Comparison of ENCODE assay signal across 18 cellular contexts in the genomic region with DNA sequence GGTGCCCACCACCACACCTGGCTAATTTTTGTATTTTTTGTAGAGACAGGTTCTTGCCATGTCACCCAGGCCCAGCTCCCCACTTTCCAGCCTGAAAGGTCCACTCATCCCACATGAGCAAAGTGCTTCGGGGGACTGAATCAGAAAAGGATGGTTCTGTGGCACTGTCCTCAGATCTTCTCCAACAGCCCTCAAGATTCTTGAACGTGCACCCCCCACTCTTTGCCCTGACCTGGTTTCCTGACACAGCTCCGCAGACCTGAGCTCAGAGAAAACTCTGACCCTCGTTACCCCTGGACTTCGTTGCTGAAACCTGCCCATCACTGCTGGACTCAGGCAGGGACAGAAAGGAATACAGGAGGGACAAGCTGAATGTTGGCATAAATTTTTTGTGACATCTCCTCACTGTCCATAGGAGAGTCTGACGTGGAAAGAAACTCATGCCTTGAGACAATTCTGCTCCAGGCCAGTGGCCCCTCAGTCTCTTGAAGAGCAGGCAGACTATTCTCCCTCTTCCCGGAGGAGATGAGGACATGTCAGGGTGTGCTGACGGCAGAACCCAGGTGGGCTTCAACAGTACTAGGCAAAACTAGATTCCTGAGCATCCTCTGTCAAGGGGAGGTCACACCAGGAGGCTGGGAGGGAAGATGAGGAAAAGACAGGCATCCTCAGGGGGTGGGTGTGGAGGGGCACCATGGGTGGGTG.
DNase-seq lines count a peak whose midpoint lies in the region; ATAC-seq and TF ChIP-seq lines count a peak whose summit lies in the region.
"Had no signal": no experiment of that assay in that cellular context is flagged by ENCODE, and none has a peak within 500 bp of the region (broad histone marks: within the 10 kb centered on the region; RNA-seq: fewer than 3 reads in every experiment).

No MANE protein-coding gene starts in this region.

- H4K20me1 ChIP-seq in osteoblast (ENCODE audit: insufficient read depth, low read length), result no peaks in the 10 kb centered on the region

- H3K27ac Mint-ChIP-seq in activated CD4-positive, alpha-beta T cell treated with anti-CD3 and anti-CD28 coated beads, Interleukin-2, amount 10 ng/mL, durations not matched to agents 24 days and 14 days, result no peak overlapping the region
- H3K27ac Mint-ChIP-seq in activated CD4-positive, alpha-beta T cell treated with anti-CD3 and anti-CD28 coated beads, Interleukin-2, amount 10 ng/mL, durations not matched to agents 7 days and 5 days, result no peak overlapping the region
- H3K27ac Mint-ChIP-seq in osteocyte (ENCODE audit: unreplicated experiment), result no peak overlapping the region
- H3K27ac Mint-ChIP-seq: IgD-negative memory B cell had no signal

- TF ChIP-seq CTCF in esophagus muscularis mucosa (IDR thresholded peaks at IDR 0.05) (no peak), osteocyte (IDR thresholded peaks at IDR 0.05) (no peak), osteoblast (IDR thresholded peaks at IDR 0.05; ENCODE audit: extremely low read depth, low read depth, low read length) (no peak)

- H3K27me3 ChIP-seq in esophagus muscularis mucosa (no peaks in the 10 kb centered on the region), osteoblast (ENCODE audit: insufficient read depth, low read length) (no peaks in the 10 kb centered on the region)
- H3K27me3 ChIP-seq: BE2C had no signal

- intact Hi-C loops in activated CD4-positive, alpha-beta T cell treated with anti-CD3 and anti-CD28 coated beads, Interleukin-2, amount 10 ng/mL, durations not matched to agents 24 days and 14 days (cut with micrococcal nuclease), result no loop called here
- intact Hi-C loops in esophagus muscularis mucosa (cut with DNase I), result no loop called here

- peaks cover 4% of the 10 kb centered on the region for H3K9me3 Mint-ChIP-seq in activated CD4-positive, alpha-beta T cell treated with anti-CD3 and anti-CD28 coated beads, Interleukin-2, amount 10 ng/mL, durations not matched to agents 24 days and 14 days
- peaks cover 7% of the 10 kb centered on the region for H3K9me3 Mint-ChIP-seq in activated CD4-positive, alpha-beta T cell treated with anti-CD3 and anti-CD28 coated beads, Interleukin-2, amount 10 ng/mL, durations not matched to agents 7 days and 5 days
- H3K9me3 Mint-ChIP-seq in osteocyte (ENCODE audit: unreplicated experiment), result peaks cover 5% of the 10 kb centered on the region

- peaks cover 2% of the 10 kb centered on the region for H3K27me3 Mint-ChIP-seq in activated CD4-positive, alpha-beta T cell treated with anti-CD3 and anti-CD28 coated beads, Interleukin-2, amount 10 ng/mL, durations not matched to agents 24 days and 14 days
- peaks cover 4% of the 10 kb centered on the region for H3K27me3 Mint-ChIP-seq in activated CD4-positive, alpha-beta T cell treated with anti-CD3 and anti-CD28 coated beads, Interleukin-2, amount 10 ng/mL, durations not matched to agents 7 days and 5 days
- H3K27me3 Mint-ChIP-seq in osteocyte (ENCODE audit: unreplicated experiment), result no peaks in the 10 kb centered on the region
- H3K27me3 Mint-ChIP-seq: CD4-positive, alpha-beta memory T cell; IgD-negative memory B cell had no signal

- POLR2A ChIA-PET in activated CD4-positive, alpha-beta T cell treated with anti-CD3 and anti-CD28 coated beads, Interleukin-2, amount 10 ng/mL, durations not matched to agents 7 days and 5 days (lab: Charles Lee), result no interaction called here

- H3K79me2 ChIP-seq in osteoblast (ENCODE audit: insufficient read depth, low read length), result no peaks in the 10 kb centered on the region

- no peak overlapping the region for H3K4me3 Mint-ChIP-seq in activated CD4-positive, alpha-beta T cell treated with anti-CD3 and anti-CD28 coated beads, Interleukin-2, amount 10 ng/mL, durations not matched to agents 24 days and 14 days
- no peak overlapping the region for H3K4me3 Mint-ChIP-seq in activated CD4-positive, alpha-beta T cell treated with anti-CD3 and anti-CD28 coated beads, Interleukin-2, amount 10 ng/mL, durations not matched to agents 7 days and 5 days
- no peak overlapping the region for H3K4me3 Mint-ChIP-seq in osteocyte (ENCODE audit: unreplicated experiment)
- H3K4me3 Mint-ChIP-seq: CD4-positive, alpha-beta memory T cell; IgD-negative memory B cell had no signal

- peak; percentile 40 for DNase-seq in activated CD4-positive, alpha-beta T cell treated with anti-CD3 and anti-CD28 coated beads, Interleukin-2, amount 10 ng/mL, durations not matched to agents 24 days and 14 days
- no peak for DNase-seq in activated CD4-positive, alpha-beta T cell treated with anti-CD3 and anti-CD28 coated beads, Interleukin-2, amount 10 ng/mL, durations not matched to agents 7 days and 5 days
- DNase-seq in AG20443 (ENCODE audit: low spot score) (peak; percentile 1), esophagus muscularis mucosa (ENCODE audit: extremely low spot score) (peak; percentile 85), osteocyte (ENCODE audit: extremely low spot score, unreplicated experiment) (peak; percentile 59), osteoblast (ENCODE audit: insufficient read length, low spot score, missing footprints) (no peak), globus pallidus (ENCODE audit: low spot score) (no peak)
- DNase-seq: BE2C; Calu3; CD4-positive, alpha-beta memory T cell; DMS53; H7; NCI-H1417; NCI-H187 treated with DMSO at 0.1 percent for 48 hours; NCI-H526 treated with DMSO at 0.1 percent for 48 hours had no signal

- peak overlapping the region in 1 of 4 donors; percentile 7 for H3K27ac ChIP-seq in esophagus muscularis mucosa (replicated peaks in 1 of 4)
- no peak overlapping the region for H3K27ac ChIP-seq in osteoblast (ENCODE audit: low read depth, low read length)
- H3K27ac ChIP-seq: 22Rv1 had no signal

- H3K36me3 ChIP-seq in esophagus muscularis mucosa (peaks cover 0 to 12% (median 0%) of the 10 kb centered on the region in 4 donors), osteoblast (ENCODE audit: insufficient read depth, low read length) (no peaks in the 10 kb centered on the region)

- no peak for ATAC-seq in HG03432 (IDR thresholded peaks at IDR 0.05; ENCODE audit: unreplicated experiment)

- no peaks in the 10 kb centered on the region for H3K4me1 Mint-ChIP-seq in activated CD4-positive, alpha-beta T cell treated with anti-CD3 and anti-CD28 coated beads, Interleukin-2, amount 10 ng/mL, durations not matched to agents 24 days and 14 days
- H3K4me1 Mint-ChIP-seq in activated CD4-positive, alpha-beta T cell treated with anti-CD3 and anti-CD28 coated beads, Interleukin-2, amount 10 ng/mL, durations not matched to agents 7 days and 5 days, result no peaks in the 10 kb centered on the region
- H3K4me1 Mint-ChIP-seq in osteocyte (ENCODE audit: unreplicated experiment), result peaks cover 21% of the 10 kb centered on the region
- H3K4me1 Mint-ChIP-seq: CD4-positive, alpha-beta memory T cell; IgD-negative memory B cell had no signal

- H3K9me3 ChIP-seq in esophagus muscularis mucosa (no peaks in the 10 kb centered on the region), osteoblast (ENCODE audit: low read depth, low read length) (no peaks in the 10 kb centered on the region)
- H3K9me3 ChIP-seq: BE2C had no signal

- WGBS in esophagus muscularis mucosa, result 87% methylated on average over 8 of the region's 8 CpGs

- no peak overlapping the region for H2AFZ ChIP-seq in osteoblast (ENCODE audit: low read length)

- H3K4me1 ChIP-seq in esophagus muscularis mucosa (peaks cover 3 to 24% (median 11%) of the 10 kb centered on the region in 4 donors), osteoblast (ENCODE audit: insufficient read depth, low read length) (peaks cover 23% of the 10 kb centered on the region)

- H3K4me3 ChIP-seq in esophagus muscularis mucosa (no peak overlapping the region), osteoblast (ENCODE audit: insufficient read depth, low read length) (no peak overlapping the region)

- CTCF ChIA-PET in activated CD4-positive, alpha-beta T cell treated with anti-CD3 and anti-CD28 coated beads, Interleukin-2, amount 10 ng/mL, durations not matched to agents 7 days and 5 days (lab: Charles Lee), result no interaction called here

- H3K36me3 Mint-ChIP-seq in activated CD4-positive, alpha-beta T cell treated with anti-CD3 and anti-CD28 coated beads, Interleukin-2, amount 10 ng/mL, durations not matched to agents 24 days and 14 days (ENCODE audit: low read depth), result peaks cover 8% of the 10 kb centered on the region
- peaks cover 7% of the 10 kb centered on the region for H3K36me3 Mint-ChIP-seq in activated CD4-positive, alpha-beta T cell treated with anti-CD3 and anti-CD28 coated beads, Interleukin-2, amount 10 ng/mL, durations not matched to agents 7 days and 5 days (ENCODE audit: low read depth)
- peaks cover 5% of the 10 kb centered on the region for H3K36me3 Mint-ChIP-seq in osteocyte (ENCODE audit: unreplicated experiment)

- TF ChIP-seq POLR2A in esophagus muscularis mucosa (IDR thresholded peaks at IDR 0.05; ENCODE audit: low read depth), result no peak

- no peak for TF ChIP-seq EP300 in esophagus muscularis mucosa (IDR thresholded peaks at IDR 0.05)

- no peak overlapping the region for H3K4me2 ChIP-seq in osteoblast (ENCODE audit: insufficient read depth, low read length)

Comparison
In these comparisons a context has a peak if more than half of its experiments do, and no peak if none do; other contexts are left out.
1. DNase-seq: peak in activated CD4-positive, alpha-beta T cell treated with anti-CD3 and anti-CD28 coated beads, Interleukin-2, amount 10 ng/mL, durations not matched to agents 24 days and 14 days (single experiment), AG20443 (single experiment), esophagus muscularis mucosa (single experiment) and osteocyte (single experiment); none in activated CD4-positive, alpha-beta T cell treated with anti-CD3 and anti-CD28 coated beads, Interleukin-2, amount 10 ng/mL, durations not matched to agents 7 days and 5 days (single experiment), osteoblast (single experiment) and globus pallidus (single experiment).